In the genomic region with DNA sequence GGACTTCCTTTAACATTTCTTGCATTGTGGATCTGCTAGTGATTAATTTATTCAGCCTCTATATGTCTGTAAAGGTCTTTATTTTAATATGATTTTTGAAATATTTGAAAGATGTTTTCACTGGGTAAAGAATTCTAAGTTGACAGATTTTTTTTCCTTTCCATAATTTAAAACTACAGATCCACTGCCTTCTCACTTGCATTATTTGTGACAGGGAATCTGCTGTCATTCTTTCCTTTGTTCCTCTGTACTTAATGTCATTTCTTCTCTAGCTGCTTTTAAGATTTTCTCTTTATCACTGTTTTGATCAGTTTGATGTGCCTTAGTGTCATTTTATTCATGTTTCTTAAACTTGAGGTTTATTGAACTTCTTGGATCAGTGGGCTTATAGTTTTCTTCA, we compare ENCODE assay signal across 4 cellular contexts.
TF ChIP-seq lines count a peak whose summit lies in the region.

No MANE protein-coding gene starts in this region.

TF ChIP-seq in SK-N-SH treated with all-trans-retinoic acid at 6 μM for 48 hours, 23 proteins besides CTCF, POLR2A, EP300 and RAD21 (continued from another document):
- 0 out of 2 replicates have a peak, but pooled peaks have one; percentile 58 for TF ChIP-seq POU6F1 (CRISPR knock-in tag; IDR thresholded peaks at IDR 0.05; ENCODE audit: borderline replicate concordance, low read depth)

TF ChIP-seq in SK-N-SH, 30 proteins besides CTCF, POLR2A, EP300 and RAD21 (continued from another document):
- no peak for TF ChIP-seq EZH2phosphoT487 (IDR thresholded peaks at IDR 0.05; ENCODE audit: borderline replicate concordance, low read depth)
- TF ChIP-seq RFX5 (IDR thresholded peaks at IDR 0.05; ENCODE audit: low read length): no peak
- TF ChIP-seq, protein P1, sequence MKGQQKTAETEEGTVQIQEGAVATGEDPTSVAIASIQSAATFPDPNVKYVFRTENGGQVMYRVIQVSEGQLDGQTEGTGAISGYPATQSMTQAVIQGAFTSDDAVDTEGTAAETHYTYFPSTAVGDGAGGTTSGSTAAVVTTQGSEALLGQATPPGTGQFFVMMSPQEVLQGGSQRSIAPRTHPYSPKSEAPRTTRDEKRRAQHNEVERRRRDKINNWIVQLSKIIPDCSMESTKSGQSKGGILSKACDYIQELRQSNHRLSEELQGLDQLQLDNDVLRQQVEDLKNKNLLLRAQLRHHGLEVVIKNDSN (IDR thresholded peaks at IDR 0.05; ENCODE audit: borderline replicate concordance, low read depth): no peak
- TF ChIP-seq NFIC (IDR thresholded peaks at IDR 0.05; ENCODE audit: borderline replicate concordance): no peak
- no peak for TF ChIP-seq GATA2 (CRISPR knock-in tag; IDR thresholded peaks at IDR 0.05)

TF ChIP-seq in WTC11, 78 proteins besides CTCF, POLR2A, EP300 and RAD21 (continued from another document):
- no peak for TF ChIP-seq PREB (CRISPR knock-in tag; IDR thresholded peaks at IDR 0.05; ENCODE audit: borderline replicate concordance)

TF ChIP-seq in K562, 482 proteins besides CTCF, POLR2A, EP300 and RAD21 (continued from another document):
- TF ChIP-seq CTCFL (IDR thresholded peaks at IDR 0.05; ENCODE audit: borderline replicate concordance, insufficient read depth, low read depth, low read length, poor library complexity, severe bottlenecking) (no peak), HOMEZ (CRISPR knock-in tag; IDR thresholded peaks at IDR 0.05) (no peak), GTF2E2 (tag; IDR thresholded peaks at IDR 0.05) (no peak), TRIM24 (IDR thresholded peaks at IDR 0.05) (0 out of 4 replicates have a peak, but pooled peaks of 1 of the 2 experiments have one; percentile 35), MCM5 (IDR thresholded peaks at IDR 0.05; ENCODE audit: low read depth) (no peak), CBX5 (IDR thresholded peaks at IDR 0.05; ENCODE audit: borderline replicate concordance, low read depth) (no peak; the same call in 1 of the 2 replicates), SUPT5H (IDR thresholded peaks at IDR 0.05) (no peak), ZEB2 (IDR thresholded peaks at IDR 0.05) (0 out of 2 replicates have a peak, but pooled peaks have one; percentile 33), TRIM28 (IDR thresholded peaks at IDR 0.05) (peak; percentile 92), RB1 (IDR thresholded peaks at IDR 0.05; ENCODE audit: low read depth) (no peak), ZNF24 (IDR thresholded peaks at IDR 0.05) (0 out of 2 replicates have a peak, but pooled peaks have one; percentile 23)
- TF ChIP-seq, protein P2, sequence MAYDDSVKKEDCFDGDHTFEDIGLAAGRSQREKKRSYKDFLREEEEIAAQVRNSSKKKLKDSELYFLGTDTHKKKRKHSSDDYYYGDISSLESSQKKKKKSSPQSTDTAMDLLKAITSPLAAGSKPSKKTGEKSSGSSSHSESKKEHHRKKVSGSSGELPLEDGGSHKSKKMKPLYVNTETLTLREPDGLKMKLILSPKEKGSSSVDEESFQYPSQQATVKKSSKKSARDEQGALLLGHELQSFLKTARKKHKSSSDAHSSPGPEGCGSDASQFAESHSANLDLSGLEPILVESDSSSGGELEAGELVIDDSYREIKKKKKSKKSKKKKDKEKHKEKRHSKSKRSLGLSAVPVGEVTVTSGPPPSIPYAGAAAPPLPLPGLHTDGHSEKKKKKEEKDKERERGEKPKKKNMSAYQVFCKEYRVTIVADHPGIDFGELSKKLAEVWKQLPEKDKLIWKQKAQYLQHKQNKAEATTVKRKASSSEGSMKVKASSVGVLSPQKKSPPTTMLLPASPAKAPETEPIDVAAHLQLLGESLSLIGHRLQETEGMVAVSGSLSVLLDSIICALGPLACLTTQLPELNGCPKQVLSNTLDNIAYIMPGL (CRISPR knock-in tag; IDR thresholded peaks at IDR 0.05): no peak
- TF ChIP-seq, protein P3, sequence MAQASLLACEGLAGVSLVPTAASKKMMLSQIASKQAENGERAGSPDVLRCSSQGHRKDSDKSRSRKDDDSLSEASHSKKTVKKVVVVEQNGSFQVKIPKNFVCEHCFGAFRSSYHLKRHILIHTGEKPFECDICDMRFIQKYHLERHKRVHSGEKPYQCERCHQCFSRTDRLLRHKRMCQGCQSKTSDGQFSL (CRISPR knock-in tag; IDR thresholded peaks at IDR 0.05): no peak
- TF ChIP-seq, protein P3 (tag; IDR thresholded peaks at IDR 0.05): no peak
- TF ChIP-seq, protein P4, sequence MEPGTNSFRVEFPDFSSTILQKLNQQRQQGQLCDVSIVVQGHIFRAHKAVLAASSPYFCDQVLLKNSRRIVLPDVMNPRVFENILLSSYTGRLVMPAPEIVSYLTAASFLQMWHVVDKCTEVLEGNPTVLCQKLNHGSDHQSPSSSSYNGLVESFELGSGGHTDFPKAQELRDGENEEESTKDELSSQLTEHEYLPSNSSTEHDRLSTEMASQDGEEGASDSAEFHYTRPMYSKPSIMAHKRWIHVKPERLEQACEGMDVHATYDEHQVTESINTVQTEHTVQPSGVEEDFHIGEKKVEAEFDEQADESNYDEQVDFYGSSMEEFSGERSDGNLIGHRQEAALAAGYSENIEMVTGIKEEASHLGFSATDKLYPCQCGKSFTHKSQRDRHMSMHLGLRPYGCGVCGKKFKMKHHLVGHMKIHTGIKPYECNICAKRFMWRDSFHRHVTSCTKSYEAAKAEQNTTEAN (CRISPR knock-in tag; IDR thresholded peaks at IDR 0.05): no peak
